Comparison of ENCODE assay signal across 16 cellular contexts in genomic region chr3:9388142-9388541, GRCh38. TPM values are rescaled to one million over a fixed set of nuclear protein-coding genes. Genes with fewer than 3 reads are reported as not detected.
DNase-seq lines count a peak whose midpoint lies in the region; ATAC-seq and TF ChIP-seq lines count a peak whose summit lies in the region.
"Had no signal": no experiment of that assay in that cellular context is flagged by ENCODE, and none has a peak within 500 bp of the region (broad histone marks: within the 10 kb centered on the region; RNA-seq: fewer than 3 reads in every experiment).

No MANE protein-coding gene starts in this region.

- ATAC-seq in natural killer cell (no peak), RWPE2 (ENCODE audit: low read depth) (no peak), heart left ventricle (no peak)
- no peak for ATAC-seq in natural killer cell treated with Interleukin-12 subunit alpha and Interleukin-12 subunit beta and Interleukin-15 and Interleukin-18, amount 100 ng/mL, for 72 hours
- ATAC-seq: CD8-positive, alpha-beta T cell; HCT116 had no signal

- no peaks in the 10 kb centered on the region for H3K27me3 ChIP-seq in RWPE2 (ENCODE audit: insufficient read depth, poor library complexity, severe bottlenecking)
- H3K27me3 ChIP-seq in spleen (replicated peaks in 1 of 7) = no peaks in the 10 kb centered on the region
- no peaks in the 10 kb centered on the region for H3K27me3 ChIP-seq in Caco-2 (replicated peaks; ENCODE audit: control insufficient read depth, insufficient read depth, low read length)
- H3K27me3 ChIP-seq in heart left ventricle = no peaks in the 10 kb centered on the region
- H3K27me3 ChIP-seq: BE2C had no signal

- POLR2A ChIA-PET in Caco-2 (lab: Charles Lee) = interaction anchor here (0.7 kb wide), 2 partner anchors 9 to 21 kb away, joined by 3 to 5 read pairs; no protein-coding TSS in a partner anchor

- TF ChIP-seq POLR2A in spleen (IDR thresholded peaks at IDR 0.05) (no peak), heart left ventricle (IDR thresholded peaks at IDR 0.05) (no peak)

- TF ChIP-seq CTCF in natural killer cell (IDR thresholded peaks at IDR 0.05) (no peak), RWPE2 (IDR thresholded peaks at IDR 0.05; ENCODE audit: poor library complexity, severe bottlenecking) (no peak), spleen (IDR thresholded peaks at IDR 0.05 in 8 of 11, conservative IDR thresholded peaks at IDR 0.05 in 3 of 11) (no peak), Caco-2 (IDR thresholded peaks at IDR 0.05; ENCODE audit: insufficient read depth in 1 of 2, low read depth in 1 of 2, low read length in 1 of 2, severe bottlenecking in 1 of 2, unreplicated experiment in 1 of 2) (no peak), heart left ventricle (IDR thresholded peaks at IDR 0.05) (no peak)

- H3K4me1 Mint-ChIP-seq in natural killer cell (peaks cover 21 to 30% of the 10 kb centered on the region in 2 donors), Caco-2 (ENCODE audit: low read depth, unreplicated experiment) (peaks cover 7% of the 10 kb centered on the region)
- H3K4me1 Mint-ChIP-seq in natural killer cell treated with Interleukin-12 subunit alpha and Interleukin-12 subunit beta and Interleukin-15 and Interleukin-18, amount 100 ng/mL, for 72 hours (ENCODE audit: low read depth in 2 of 2) = peaks cover 29 to 31% of the 10 kb centered on the region in 2 donors

- CTCF ChIA-PET in Caco-2 (lab: Charles Lee) = no interaction called here

- no peaks in the 10 kb centered on the region for H3K9me3 Mint-ChIP-seq in natural killer cell
- no peaks in the 10 kb centered on the region for H3K9me3 Mint-ChIP-seq in natural killer cell treated with Interleukin-12 subunit alpha and Interleukin-12 subunit beta and Interleukin-15 and Interleukin-18, amount 100 ng/mL, for 72 hours
- no peaks in the 10 kb centered on the region for H3K9me3 Mint-ChIP-seq in Caco-2 (ENCODE audit: unreplicated experiment)
- H3K9me3 Mint-ChIP-seq: CD8-positive, alpha-beta T cell had no signal

- H3K27me3 Mint-ChIP-seq in natural killer cell (ENCODE audit: low read depth in 2 of 2) (no peaks in the 10 kb centered on the region), Caco-2 (ENCODE audit: insufficient read depth, unreplicated experiment) (no peaks in the 10 kb centered on the region)
- no peaks in the 10 kb centered on the region for H3K27me3 Mint-ChIP-seq in natural killer cell treated with Interleukin-12 subunit alpha and Interleukin-12 subunit beta and Interleukin-15 and Interleukin-18, amount 100 ng/mL, for 72 hours

- H3K9me3 ChIP-seq in RWPE2 (ENCODE audit: severe bottlenecking) (no peaks in the 10 kb centered on the region), spleen (no peaks in the 10 kb centered on the region), Caco-2 (no peaks in the 10 kb centered on the region), heart left ventricle (no peaks in the 10 kb centered on the region)
- H3K9me3 ChIP-seq: BE2C had no signal

- H3K4me3 ChIP-seq in RWPE2 (ENCODE audit: severe bottlenecking) (no peak overlapping the region), spleen (no peak overlapping the region), Caco-2 (ENCODE audit: low read depth, low read length) (no peak overlapping the region), heart left ventricle (no peak overlapping the region)

- 84 to 96% (median 88%) methylated on average over 2 of the region's 2 CpGs for WGBS in spleen, 5 donors
- 72 to 84% (median 82%) methylated on average over 2 of the region's 2 CpGs for WGBS in heart left ventricle, 4 donors

- no peak overlapping the region for H3K4me3 Mint-ChIP-seq in natural killer cell
- no peak overlapping the region for H3K4me3 Mint-ChIP-seq in natural killer cell treated with Interleukin-12 subunit alpha and Interleukin-12 subunit beta and Interleukin-15 and Interleukin-18, amount 100 ng/mL, for 72 hours
- no peak overlapping the region for H3K4me3 Mint-ChIP-seq in Caco-2 (ENCODE audit: unreplicated experiment)
- H3K4me3 Mint-ChIP-seq: CD8-positive, alpha-beta T cell had no signal

- H3K27ac Mint-ChIP-seq in natural killer cell (peak overlapping the region; percentile 22 to 51), Caco-2 (ENCODE audit: unreplicated experiment) (no peak overlapping the region)
- no peak overlapping the region for H3K27ac Mint-ChIP-seq in natural killer cell treated with Interleukin-12 subunit alpha and Interleukin-12 subunit beta and Interleukin-15 and Interleukin-18, amount 100 ng/mL, for 72 hours

- intact Hi-C loops in natural killer cell (cut with micrococcal nuclease) = no loop called here
- intact Hi-C loops in spleen (cut with DNase I; ENCODE audit: low total_unique reads) = no loop called here
- intact Hi-C loops in Caco-2 (cut with micrococcal nuclease; ENCODE audit: unreplicated experiment) = loop anchor here (5.0 kb wide), 1 partner anchor 34 kb away; no protein-coding TSS in a partner anchor
- intact Hi-C loops in heart left ventricle (cut with DNase I) = loop anchor here in 1 of 10 donors (5.0 kb wide), 1 partner anchor 49 kb away; no protein-coding TSS in a partner anchor

- H3K36me3 ChIP-seq in RWPE2 (ENCODE audit: low read depth) (peaks cover 98% of the 10 kb centered on the region), spleen (peaks cover 5 to 99% (median 80%) of the 10 kb centered on the region in 6 donors), Caco-2 (ENCODE audit: control insufficient read depth, insufficient read depth, low read length) (peaks cover 2% of the 10 kb centered on the region), heart left ventricle (peaks cover 0 to 99% (median 94%) of the 10 kb centered on the region in 9 donors)

- H3K36me3 Mint-ChIP-seq in natural killer cell (peaks cover 25% of the 10 kb centered on the region), Caco-2 (ENCODE audit: insufficient read depth, unreplicated experiment) (peaks cover 99% of the 10 kb centered on the region)
- H3K36me3 Mint-ChIP-seq in natural killer cell treated with Interleukin-12 subunit alpha and Interleukin-12 subunit beta and Interleukin-15 and Interleukin-18, amount 100 ng/mL, for 72 hours = peaks cover 40% of the 10 kb centered on the region

- DNase-seq in natural killer cell (no peak), RWPE2 (ENCODE audit: low spot score) (no peak), epithelial cell of prostate (ENCODE audit: low read depth, low spot score) (no peak), spleen (no peak), Caco-2 (no peak), SKM-1 treated with dmso at 0.1 percent for 144 hours (lab: John Stamatoyannopoulos, UW; ENCODE audit: unreplicated experiment) (no peak), heart left ventricle (no peak)
- DNase-seq in natural killer cell treated with Interleukin-12 subunit alpha and Interleukin-12 subunit beta and Interleukin-15 and Interleukin-18, amount 100 ng/mL, for 72 hours (ENCODE audit: low spot score) = no peak
- DNase-seq: BE2C; CD8-positive, alpha-beta T cell; COR-L47; DND-41; GDM1; IMR-90 had no signal

- H3K4me1 ChIP-seq in RWPE2 (ENCODE audit: insufficient read depth, poor library complexity, severe bottlenecking) (peaks cover 5% of the 10 kb centered on the region), spleen (peaks cover 9 to 76% (median 27%) of the 10 kb centered on the region in 6 donors), Caco-2 (no peaks in the 10 kb centered on the region), heart left ventricle (peaks cover 0 to 30% (median 17%) of the 10 kb centered on the region in 12 donors)
- H3K4me1 ChIP-seq: BE2C had no signal

- H3K27ac ChIP-seq in RWPE2 (ENCODE audit: poor library complexity, severe bottlenecking) (peak overlapping the region; percentile 33), epithelial cell of prostate (peak overlapping the region; percentile 43), spleen (no peak overlapping the region), heart left ventricle (no peak overlapping the region)
- H3K27ac ChIP-seq: C4-2B had no signal

- no TSS peak for BruUV-seq in Caco-2 (replicated peaks; lab: Mats Ljungman, UMichigan)

RNA-seq across cellular contexts. Expression of gene SETD5, which starts 9.3 kb away (rescaled TPM):
- total RNA-seq in natural killer cell (100 to 1,000 TPM; 106 to 154 (median 140) TPM), spleen (100 to 1,000 TPM in 6 of 7 donors, 10 to 100 TPM in 1; 86.2 to 159 (median 126) TPM), Caco-2 (2022) (140 and 155 TPM in 2 replicates), heart left ventricle (10 to 100 TPM; 40.8 to 84.2 (median 53.9) TPM)
- total RNA-seq in natural killer cell treated with Interleukin-12 subunit alpha and Interleukin-12 subunit beta and Interleukin-15 and Interleukin-18, amount 100 ng/mL, for 72 hours = 100 to 1,000 TPM; 131 to 188 TPM
- polyA plus RNA-seq in spleen (10 to 100 TPM in 2 of 3 donors, 1 to 10 TPM in 1; 9.7 to 21.9 (median 12.1) TPM), heart left ventricle (10 to 100 TPM; 28.2 to 28.7 TPM)

RNA-seq across cellular contexts. Expression of gene THUMPD3, which starts 25.3 kb away (rescaled TPM):
- total RNA-seq in natural killer cell = 10 to 100 TPM; 44.0 to 48.8 (median 46.3) TPM
- total RNA-seq in natural killer cell treated with Interleukin-12 subunit alpha and Interleukin-12 subunit beta and Interleukin-15 and Interleukin-18, amount 100 ng/mL, for 72 hours = 10 to 100 TPM; 54.3 to 55.9 TPM
- 10 to 100 TPM; 16.3 to 36.8 (median 26.4) TPM for total RNA-seq in spleen
- polyA plus RNA-seq in spleen = 10 to 100 TPM; 18.9 to 21.7 (median 21.6) TPM
- 56.0 and 62.2 TPM in 2 replicates for total RNA-seq in Caco-2 (2022)
- 10 to 100 TPM; 25.3 to 65.5 (median 51.5) TPM for total RNA-seq in heart left ventricle
- polyA plus RNA-seq in heart left ventricle = 10 to 100 TPM; 47.0 to 63.0 TPM

Comparison
In these comparisons a context has a peak if more than half of its experiments do, and no peak if none do; other contexts are left out.
1. H3K27ac Mint-ChIP-seq: peak in natural killer cell (2 of 2); none in natural killer cell treated with Interleukin-12 subunit alpha and Interleukin-12 subunit beta and Interleukin-15 and Interleukin-18, amount 100 ng/mL, for 72 hours (0 of 2) and Caco-2 (single experiment).
2. H3K27ac ChIP-seq: peak in RWPE2 (single experiment) and epithelial cell of prostate (single experiment); none in spleen (0 of 8) and heart left ventricle (0 of 12).